In genomic region chr16:54873081-54873480, GRCh38 we compare ENCODE assay signal across 18 cellular contexts. TPM values are rescaled to one million over a fixed set of nuclear protein-coding genes. Genes with fewer than 3 reads are reported as not detected.
A peak's percentile ranks its signal among the peaks of the same experiment; 100 is the strongest.
DNase-seq lines count a peak whose midpoint lies in the region; ATAC-seq, FAIRE-seq and TF ChIP-seq lines count a peak whose summit lies in the region.
"Had no signal": no experiment of that assay in that cellular context is flagged by ENCODE, and none has a peak within 500 bp of the region (broad histone marks: within the 10 kb centered on the region; RNA-seq: fewer than 3 reads in every experiment).

No MANE protein-coding gene starts in this region.

- no peaks in the 10 kb centered on the region for H3K27me3 Mint-ChIP-seq in astrocyte (ENCODE audit: low read depth, unreplicated experiment)

- no peaks in the 10 kb centered on the region for H3K4me1 ChIP-seq in astrocyte (ENCODE audit: insufficient read depth, low read length)
- H3K4me1 ChIP-seq in keratinocyte (ENCODE audit: control insufficient read depth, extremely low read depth, insufficient read depth, low read length) = peaks cover 11% of the 10 kb centered on the region

- peaks cover 8% of the 10 kb centered on the region for H3K4me1 Mint-ChIP-seq in astrocyte (ENCODE audit: low read depth, unreplicated experiment)

- no peak for ATAC-seq in GM21619 (IDR thresholded peaks at IDR 0.05; ENCODE audit: unreplicated experiment)

- no peak overlapping the region for H3K27ac ChIP-seq in astrocyte (ENCODE audit: low read depth, low read length)
- H3K27ac ChIP-seq in keratinocyte (ENCODE audit: control insufficient read depth, insufficient read depth, low read length) = no peak overlapping the region
- H3K27ac ChIP-seq: 22Rv1; BLaER1 treated with 17β-estradiol and CSF1 and Interleukin-3, amounts not matched to agents 10 nM and 100 nM had no signal

- no peaks in the 10 kb centered on the region for H3K27me3 ChIP-seq in astrocyte (ENCODE audit: insufficient read depth, low read length)
- H3K27me3 ChIP-seq in keratinocyte (ENCODE audit: control insufficient read depth, extremely low read depth, insufficient read depth, low read length) = no peaks in the 10 kb centered on the region
- H3K27me3 ChIP-seq: BLaER1 treated with 17β-estradiol and CSF1 and Interleukin-3, amounts not matched to agents 10 nM and 100 nM had no signal

- H3K4me3 Mint-ChIP-seq in astrocyte (ENCODE audit: unreplicated experiment) = no peak overlapping the region

- H3K79me2 ChIP-seq in astrocyte (ENCODE audit: insufficient read depth, low read length) (no peaks in the 10 kb centered on the region), keratinocyte (ENCODE audit: control insufficient read depth, insufficient read depth, low read length) (no peaks in the 10 kb centered on the region)

- H2AFZ ChIP-seq in astrocyte (ENCODE audit: low read depth, low read length) (no peak overlapping the region), keratinocyte (ENCODE audit: control insufficient read depth, low read length) (no peak overlapping the region)

- H3K9me3 ChIP-seq in astrocyte (ENCODE audit: insufficient read depth, low read depth, low read length) (no peaks in the 10 kb centered on the region), keratinocyte (ENCODE audit: control insufficient read depth, low read depth, low read length) (no peaks in the 10 kb centered on the region)

- dilution Hi-C loops in keratinocyte (cut with MboI; ENCODE audit: extremely low pct_ligation_motif_present, low sequenced_read_pairs) = no loop called here

- no peaks in the 10 kb centered on the region for H3K36me3 ChIP-seq in astrocyte (ENCODE audit: insufficient read depth, low read length)
- no peaks in the 10 kb centered on the region for H3K36me3 ChIP-seq in keratinocyte (ENCODE audit: control insufficient read depth in 2 of 2, extremely low read depth in 1 of 2, insufficient read depth in 2 of 2, low read length in 2 of 2)
- H3K36me3 ChIP-seq: BLaER1 treated with 17β-estradiol and CSF1 and Interleukin-3, amounts not matched to agents 10 nM and 100 nM had no signal

- H3K4me2 ChIP-seq in astrocyte (ENCODE audit: low read length) (no peak overlapping the region), keratinocyte (ENCODE audit: control insufficient read depth, extremely low read depth, insufficient read depth, low read depth, low read length) (no peak overlapping the region)

- TF ChIP-seq CTCF in astrocyte (IDR thresholded peaks at IDR 0.05; ENCODE audit: insufficient read depth, low read depth, low read length) (no peak), keratinocyte (optimal IDR thresholded peaks at IDR 0.05 in 1 of 3, IDR thresholded peaks at IDR 0.05 in 1 of 3, conservative IDR thresholded peaks at IDR 0.05 in 1 of 3; ENCODE audit: extremely low read depth in 1 of 3, insufficient read depth in 2 of 3, low read length in 3 of 3) (no peak)

- H3K9ac ChIP-seq in astrocyte (ENCODE audit: low read length) (no peak overlapping the region), keratinocyte (ENCODE audit: control insufficient read depth, extremely low read depth, insufficient read depth, low read length) (no peak overlapping the region)
- H3K9ac ChIP-seq: BLaER1 treated with 17β-estradiol and CSF1 and Interleukin-3, amounts not matched to agents 10 nM and 100 nM had no signal

- H3K9me1 ChIP-seq in keratinocyte (ENCODE audit: control insufficient read depth, extremely low read depth, insufficient read depth, low read length) = no peaks in the 10 kb centered on the region

- FAIRE-seq in astrocyte (lab: Jason Lieb, UNC) = no peak
- FAIRE-seq in keratinocyte (lab: Jason Lieb, UNC) = peak; percentile 49

- H3K4me3 ChIP-seq in astrocyte (ENCODE audit: insufficient read depth, low read depth, low read length) (no peak overlapping the region), keratinocyte (ENCODE audit: control insufficient read depth in 2 of 3, extremely low read depth in 1 of 3, insufficient read depth in 2 of 3, low read depth in 1 of 3, low read length in 3 of 3) (no peak overlapping the region)
- H3K4me3 ChIP-seq: BLaER1 treated with 17β-estradiol and CSF1 and Interleukin-3, amounts not matched to agents 10 nM and 100 nM had no signal

- H3K9me3 Mint-ChIP-seq in astrocyte (ENCODE audit: unreplicated experiment) = no peaks in the 10 kb centered on the region

- peak; percentile 23 for DNase-seq in NK-92 treated with Interleukin-12 subunit alpha and Interleukin-12 subunit beta, amount 100 ng/mL, for 24 hours (lab: John Stamatoyannopoulos, UW)
- DNase-seq in NK-92 (lab: John Stamatoyannopoulos, UW; ENCODE audit: unreplicated experiment) (no peak), astrocyte (ENCODE audit: low read depth) (no peak), keratinocyte (ENCODE audit: low read depth, low spot score) (no peak), NCI-H1105 treated with DMSO at 0.1 percent for 48 hours (lab: John Stamatoyannopoulos, UW) (no peak), T-helper 9 cell (no peak)
- no peak for DNase-seq in stimulated activated CD4-positive, alpha-beta T cell treated with anti-CD3 and anti-CD28 coated beads, Interleukin-2, amount 100 ng/mL, for 48 hours
- DNase-seq: H7, IMR-90, NCI-H1417 treated with DMSO at 0.1 percent for 48 hours, NCI-H1930, NCI-H446, NCI-H69, RPMI8226, SIG-M5 had no signal

- peak overlapping the region; percentile 23 for H3K27ac Mint-ChIP-seq in astrocyte (ENCODE audit: unreplicated experiment)

- H4K20me1 ChIP-seq in astrocyte (ENCODE audit: insufficient read depth, low read length) (no peaks in the 10 kb centered on the region), keratinocyte (ENCODE audit: control insufficient read depth, extremely low read depth, insufficient read depth, low read length) (no peaks in the 10 kb centered on the region)
- H4K20me1 ChIP-seq: BLaER1 treated with 17β-estradiol and CSF1 and Interleukin-3, amounts not matched to agents 10 nM and 100 nM had no signal

- no peaks in the 10 kb centered on the region for H3K36me3 Mint-ChIP-seq in astrocyte (ENCODE audit: low read depth, unreplicated experiment)

RNA-seq across cellular contexts. Expression of gene IRX5, which starts 57.6 kb away (rescaled TPM):
- 0.57 and 0.75 TPM in 2 replicates for total RNA-seq in astrocyte
- polyA plus RNA-seq in keratinocyte = 2.6 to 2.8 TPM (median 2.7 TPM) in 3 replicates
- polyA plus RNA-seq in keratinocyte (2011; ENCODE audit: low read depth) = 5.7 TPM
- polyA plus RNA-seq in keratinocyte (2011; cell fraction: cytosol; rRNA removed) = 1.8 and 2.7 TPM in 2 replicates
- 5.9 and 7.6 TPM in 2 replicates for polyA plus RNA-seq in keratinocyte (2011; cell fraction: nucleus; rRNA removed)
- 4.0 and 4.2 TPM in 2 replicates for polyA plus RNA-seq in keratinocyte (2012; ENCODE audit: low replicate concordance)
- 1.2 to 1.9 TPM (median 1.5 TPM) in 3 replicates for polyA minus RNA-seq in keratinocyte
- 12.5 TPM for polyA minus RNA-seq in keratinocyte (2011; cell fraction: cytosol; rRNA and poly(A)+ RNA removed)
- polyA minus RNA-seq in keratinocyte (2011; cell fraction: nucleus; rRNA and poly(A)+ RNA removed) = 4.7 and 6.4 TPM in 2 replicates
- total RNA-seq: IMR-90 had no signal
- polyA plus RNA-seq: IMR-90 had no signal
